26 cellular contexts compared by ENCODE assay signal in the genomic region with DNA sequence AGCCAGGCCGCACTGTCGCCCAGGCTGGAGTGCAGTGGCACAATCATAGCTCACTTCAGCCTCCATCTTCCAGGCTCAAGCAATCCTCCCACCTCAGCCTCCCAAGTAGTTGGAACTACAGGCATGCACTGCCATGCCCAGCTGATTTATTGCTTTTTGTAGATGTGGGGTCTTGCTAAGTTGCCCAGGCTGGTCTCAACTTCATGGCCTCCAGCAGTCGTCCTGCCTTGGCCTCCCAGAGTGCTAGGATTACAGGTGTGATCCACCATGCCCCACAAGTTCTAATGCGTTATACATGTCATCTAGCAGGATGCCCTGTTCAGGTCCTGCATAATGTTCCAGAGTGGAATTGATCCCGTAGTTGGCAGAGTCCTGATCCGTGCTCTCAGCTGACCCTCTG. TPM values are rescaled to one million over a fixed set of nuclear protein-coding genes. Genes with fewer than 3 reads are reported as not detected.
DNase-seq lines count a peak whose midpoint lies in the region; ATAC-seq and TF ChIP-seq lines count a peak whose summit lies in the region.
"Had no signal": no experiment of that assay in that cellular context is flagged by ENCODE, and none has a peak within 500 bp of the region (broad histone marks: within the 10 kb centered on the region; RNA-seq: fewer than 3 reads in every experiment).

No MANE protein-coding gene starts in this region.

- no peaks in the 10 kb centered on the region for H3K9me3 ChIP-seq in CD8-positive, alpha-beta T cell (ENCODE audit: low read length)
- no peaks in the 10 kb centered on the region for H3K9me3 ChIP-seq in Caco-2
- H3K9me3 ChIP-seq: BLaER1 had no signal

- BruUV-seq in Caco-2 (replicated peaks; lab: Mats Ljungman, UMichigan), result no TSS peak

- no peak for DNase-seq in activated naive CD4-positive, alpha-beta T cell treated with anti-CD3 and anti-CD28 coated beads, Interleukin-2, amount 50 U/mL, for 72 hours (ENCODE audit: low spot score in 2 of 2)
- DNase-seq in CD8-positive, alpha-beta T cell, result no peak
- no peak for DNase-seq in RWPE1 (ENCODE audit: low spot score)
- no peak for DNase-seq in naive thymus-derived CD8-positive, alpha-beta T cell
- DNase-seq in Caco-2, result no peak
- DNase-seq in NCI-H1694 treated with DMSO at 0.1 percent for 48 hours (lab: John Stamatoyannopoulos, UW), result no peak
- DNase-seq: CD4-positive, CD25-positive, alpha-beta regulatory T cell; DMS 273 treated with DMSO at 0.1 percent for 48 hours; DMS79; EL; GDM1; GM23248; H9; IMR-90; MM.1S; NCI-H1417; NCI-H1694; NCI-H2081; NCI-H2227 treated with DMSO at 0.1 percent for 48 hours; NCI-H526 treated with DMSO at 0.1 percent for 48 hours; RPMI8226; SHP77 treated with DMSO at 0.1 percent for 48 hours had no signal

- intact Hi-C loops in CD8-positive, alpha-beta T cell (cut with DNase I, micrococcal nuclease), result no loop called here
- intact Hi-C loops in Caco-2 (cut with micrococcal nuclease; ENCODE audit: unreplicated experiment), result no loop called here

- POLR2A ChIA-PET in CD8-positive, alpha-beta T cell (lab: Charles Lee), result no interaction called here
- POLR2A ChIA-PET in RWPE1 (lab: Yijun Ruan, JAX; ENCODE audit: low non-redundant PET) (interaction anchor here (0.6 kb wide), 1 partner anchor 8 kb away, joined by 3 read pairs; no protein-coding TSS in a partner anchor), Caco-2 (lab: Charles Lee) (no interaction called here)
- POLR2A ChIA-PET in naive thymus-derived CD8-positive, alpha-beta T cell (lab: Charles Lee), result interaction anchor here (1.1 to 1.6 kb wide), 2 partner anchors 9 to 59 kb away, joined by 4 to 5 read pairs; no protein-coding TSS in a partner anchor

- peaks cover 12% of the 10 kb centered on the region for H3K36me3 Mint-ChIP-seq in activated naive CD4-positive, alpha-beta T cell treated with anti-CD3 and anti-CD28 coated beads, Interleukin-2, amount 50 U/mL, for 24 hours
- peaks cover 25 to 32% of the 10 kb centered on the region in 2 donors for H3K36me3 Mint-ChIP-seq in activated naive CD4-positive, alpha-beta T cell treated with anti-CD3 and anti-CD28 coated beads, Interleukin-2, amount 50 U/mL, for 72 hours
- H3K36me3 Mint-ChIP-seq in CD8-positive, alpha-beta T cell, result peaks cover 50% of the 10 kb centered on the region
- peaks cover 0 to 40% (median 6%) of the 10 kb centered on the region in 3 donors for H3K36me3 Mint-ChIP-seq in naive thymus-derived CD8-positive, alpha-beta T cell
- peaks cover 36% of the 10 kb centered on the region for H3K36me3 Mint-ChIP-seq in Caco-2 (ENCODE audit: insufficient read depth, unreplicated experiment)

- no peak overlapping the region for H3K4me3 Mint-ChIP-seq in activated naive CD4-positive, alpha-beta T cell treated with anti-CD3 and anti-CD28 coated beads, Interleukin-2, amount 50 U/mL, for 24 hours
- no peak overlapping the region for H3K4me3 Mint-ChIP-seq in CD8-positive, alpha-beta T cell
- no peak overlapping the region for H3K4me3 Mint-ChIP-seq in naive thymus-derived CD8-positive, alpha-beta T cell
- H3K4me3 Mint-ChIP-seq in Caco-2 (ENCODE audit: unreplicated experiment), result no peak overlapping the region

- peaks cover 44% of the 10 kb centered on the region for H3K4me1 Mint-ChIP-seq in activated naive CD4-positive, alpha-beta T cell treated with anti-CD3 and anti-CD28 coated beads, Interleukin-2, amount 50 U/mL, for 24 hours
- peaks cover 31% of the 10 kb centered on the region for H3K4me1 Mint-ChIP-seq in CD8-positive, alpha-beta T cell (ENCODE audit: low read depth)
- H3K4me1 Mint-ChIP-seq in naive thymus-derived CD8-positive, alpha-beta T cell, result peaks cover 21 to 52% (median 29%) of the 10 kb centered on the region in 4 donors
- peaks cover 14% of the 10 kb centered on the region for H3K4me1 Mint-ChIP-seq in Caco-2 (ENCODE audit: low read depth, unreplicated experiment)

- CTCF ChIA-PET in CD8-positive, alpha-beta T cell (lab: Charles Lee), result interaction anchor here (2.0 kb wide), 1 partner anchor 19 kb away, joined by 4 read pairs; no protein-coding TSS in a partner anchor
- CTCF ChIA-PET in RWPE1 (lab: Yijun Ruan, JAX), result interaction anchor here (0.6 to 0.9 kb wide), 2 partner anchors 83 to 171 kb away, joined by 3 read pairs; no protein-coding TSS in a partner anchor
- CTCF ChIA-PET in Caco-2 (lab: Charles Lee), result no interaction called here

- H3K27ac Mint-ChIP-seq in activated naive CD4-positive, alpha-beta T cell treated with anti-CD3 and anti-CD28 coated beads, Interleukin-2, amount 50 U/mL, for 24 hours, result peak overlapping the region; percentile 35
- no peak overlapping the region for H3K27ac Mint-ChIP-seq in activated naive CD4-positive, alpha-beta T cell treated with anti-CD3 and anti-CD28 coated beads, Interleukin-2, amount 50 U/mL, for 72 hours
- H3K27ac Mint-ChIP-seq in CD8-positive, alpha-beta T cell, result peak overlapping the region; percentile 6
- peak overlapping the region in 6 of 10 donors; percentile 41 to 84 (median 56) for H3K27ac Mint-ChIP-seq in naive thymus-derived CD8-positive, alpha-beta T cell
- H3K27ac Mint-ChIP-seq in Caco-2 (ENCODE audit: unreplicated experiment), result no peak overlapping the region
- H3K27ac Mint-ChIP-seq: H9 had no signal

- H3K27me3 Mint-ChIP-seq in activated naive CD4-positive, alpha-beta T cell treated with anti-CD3 and anti-CD28 coated beads, Interleukin-2, amount 50 U/mL, for 24 hours, result no peaks in the 10 kb centered on the region
- H3K27me3 Mint-ChIP-seq in CD8-positive, alpha-beta T cell (ENCODE audit: low read depth), result no peaks in the 10 kb centered on the region
- H3K27me3 Mint-ChIP-seq in naive thymus-derived CD8-positive, alpha-beta T cell, result no peaks in the 10 kb centered on the region
- no peaks in the 10 kb centered on the region for H3K27me3 Mint-ChIP-seq in Caco-2 (ENCODE audit: insufficient read depth, unreplicated experiment)
- H3K27me3 Mint-ChIP-seq: CD4-positive, CD25-positive, alpha-beta regulatory T cell had no signal

- no peak for ATAC-seq in activated naive CD4-positive, alpha-beta T cell treated with anti-CD3 and anti-CD28 coated beads, Interleukin-2, amount 50 U/mL, for 72 hours
- no peak for ATAC-seq in CD8-positive, alpha-beta T cell
- no peak for ATAC-seq in naive thymus-derived CD8-positive, alpha-beta T cell
- no peak for ATAC-seq in GM21825 (IDR thresholded peaks at IDR 0.05; ENCODE audit: unreplicated experiment)

- no peaks in the 10 kb centered on the region for H3K27me3 ChIP-seq in CD8-positive, alpha-beta T cell (ENCODE audit: insufficient read depth, low read length)
- no peaks in the 10 kb centered on the region for H3K27me3 ChIP-seq in Caco-2 (replicated peaks; ENCODE audit: control insufficient read depth, insufficient read depth, low read length)
- H3K27me3 ChIP-seq: BLaER1 had no signal

- H3K9me3 Mint-ChIP-seq in activated naive CD4-positive, alpha-beta T cell treated with anti-CD3 and anti-CD28 coated beads, Interleukin-2, amount 50 U/mL, for 24 hours, result no peaks in the 10 kb centered on the region
- H3K9me3 Mint-ChIP-seq in activated naive CD4-positive, alpha-beta T cell treated with anti-CD3 and anti-CD28 coated beads, Interleukin-2, amount 50 U/mL, for 72 hours, result no peaks in the 10 kb centered on the region
- no peaks in the 10 kb centered on the region for H3K9me3 Mint-ChIP-seq in CD8-positive, alpha-beta T cell
- no peaks in the 10 kb centered on the region for H3K9me3 Mint-ChIP-seq in naive thymus-derived CD8-positive, alpha-beta T cell
- H3K9me3 Mint-ChIP-seq in Caco-2 (ENCODE audit: unreplicated experiment), result no peaks in the 10 kb centered on the region
- H3K9me3 Mint-ChIP-seq: CD4-positive, CD25-positive, alpha-beta regulatory T cell; H9 had no signal

- H3K4me1 ChIP-seq in CD8-positive, alpha-beta T cell (ENCODE audit: insufficient read depth, low read length), result peaks cover 17% of the 10 kb centered on the region
- H3K4me1 ChIP-seq in Caco-2, result no peaks in the 10 kb centered on the region

- no peak for TF ChIP-seq CTCF in CD8-positive, alpha-beta T cell (IDR thresholded peaks at IDR 0.05)
- no peak for TF ChIP-seq CTCF in RWPE1 (conservative IDR thresholded peaks at IDR 0.05; ENCODE audit: low read depth)
- TF ChIP-seq CTCF in Caco-2 (IDR thresholded peaks at IDR 0.05; ENCODE audit: insufficient read depth in 1 of 2, low read depth in 1 of 2, low read length in 1 of 2, severe bottlenecking in 1 of 2, unreplicated experiment in 1 of 2), result no peak

- no peak overlapping the region for H3K27ac ChIP-seq in CD8-positive, alpha-beta T cell (ENCODE audit: low read depth, low read length)
- peak overlapping the region; percentile 88 for H3K27ac ChIP-seq in RWPE1
- H3K27ac ChIP-seq: BLaER1, GM23248, KMS-11 had no signal

- peaks cover 18% of the 10 kb centered on the region for H3K36me3 ChIP-seq in CD8-positive, alpha-beta T cell (ENCODE audit: insufficient read depth, low read length)
- H3K36me3 ChIP-seq in Caco-2 (ENCODE audit: control insufficient read depth, insufficient read depth, low read length), result peaks cover 5% of the 10 kb centered on the region; the same call in 1 of the 2 replicates

- H3K4me3 ChIP-seq in CD8-positive, alpha-beta T cell (ENCODE audit: low read depth, low read length), result no peak overlapping the region
- H3K4me3 ChIP-seq in Caco-2 (ENCODE audit: low read depth, low read length), result no peak overlapping the region
- H3K4me3 ChIP-seq: BLaER1, GM23248 had no signal

RNA-seq across cellular contexts. Expression of a gene that starts 4.6 kb away (rescaled TPM):
- 100 to 1,000 TPM in 1 of 2 donors, 10 to 100 TPM in 1; 92.3 to 134 TPM for total RNA-seq in activated naive CD4-positive, alpha-beta T cell treated with anti-CD3 and anti-CD28 coated beads, Interleukin-2, amount 50 U/mL, for 72 hours
- total RNA-seq in CD8-positive, alpha-beta T cell, result 100 to 1,000 TPM; 116 TPM
- 10 to 100 TPM; 74.1 to 80.0 TPM for total RNA-seq in naive thymus-derived CD8-positive, alpha-beta T cell
- polyA plus RNA-seq in naive thymus-derived CD8-positive, alpha-beta T cell, result 100 to 1,000 TPM; 248 to 324 (median 278) TPM
- 107 and 113 TPM in 2 replicates for total RNA-seq in Caco-2 (2022)

RNA-seq across cellular contexts. Expression of a gene that starts 14.5 kb away (rescaled TPM):
- total RNA-seq in activated naive CD4-positive, alpha-beta T cell treated with anti-CD3 and anti-CD28 coated beads, Interleukin-2, amount 50 U/mL, for 72 hours, result 10 to 100 TPM; 39.5 to 46.4 TPM
- 10 to 100 TPM; 14.3 to 14.8 TPM for total RNA-seq in CD8-positive, alpha-beta T cell
- total RNA-seq in naive thymus-derived CD8-positive, alpha-beta T cell, result 10 to 100 TPM; 83.3 to 85.1 TPM
- 10 to 100 TPM in 2 of 3 donors, 1 to 10 TPM in 1; 6.4 to 15.5 (median 11.6) TPM for polyA plus RNA-seq in naive thymus-derived CD8-positive, alpha-beta T cell
- 23.3 and 25.7 TPM in 2 replicates for total RNA-seq in Caco-2 (2022)

RNA-seq across cellular contexts. Expression of a gene that starts 16.4 kb away (rescaled TPM):
- 1 to 10 TPM; 6.3 to 8.8 TPM for total RNA-seq in activated naive CD4-positive, alpha-beta T cell treated with anti-CD3 and anti-CD28 coated beads, Interleukin-2, amount 50 U/mL, for 72 hours
- total RNA-seq in CD8-positive, alpha-beta T cell, result 1 to 10 TPM; 4.1 to 5.0 TPM
- 1 to 10 TPM; 7.8 to 8.1 TPM for total RNA-seq in naive thymus-derived CD8-positive, alpha-beta T cell
- polyA plus RNA-seq in naive thymus-derived CD8-positive, alpha-beta T cell, result 1 to 10 TPM in 2 of 3 donors, under 1 TPM in 1; 0.30 to 1.5 (median 1.1) TPM
- 4.0 and 5.7 TPM in 2 replicates for total RNA-seq in Caco-2 (2022)

Comparison
In these comparisons a context has a peak if more than half of its experiments do, and no peak if none do; other contexts are left out.
1. H3K27ac Mint-ChIP-seq: peak in activated naive CD4-positive, alpha-beta T cell treated with anti-CD3 and anti-CD28 coated beads, Interleukin-2, amount 50 U/mL, for 24 hours (single experiment), CD8-positive, alpha-beta T cell (single experiment) and naive thymus-derived CD8-positive, alpha-beta T cell (6 of 10); none in activated naive CD4-positive, alpha-beta T cell treated with anti-CD3 and anti-CD28 coated beads, Interleukin-2, amount 50 U/mL, for 72 hours (0 of 2) and Caco-2 (single experiment).
2. POLR2A ChIA-PET loops: an anchor here in RWPE1 (0.6 kb wide) and naive thymus-derived CD8-positive, alpha-beta T cell (1.1 to 1.6 kb wide); none called in CD8-positive, alpha-beta T cell and Caco-2.